8 cellular contexts compared by ENCODE assay signal in genomic region chr6:111483736-111484654, GRCh38.
DNase-seq lines count a peak whose midpoint lies in the region; ATAC-seq and TF ChIP-seq lines count a peak whose summit lies in the region.

No MANE protein-coding gene starts in this region.

- ATAC-seq in GM18909 (IDR thresholded peaks at IDR 0.05; ENCODE audit: poor library complexity, unreplicated experiment) (peak; percentile 57), HG03139 (IDR thresholded peaks at IDR 0.05; ENCODE audit: unreplicated experiment) (peak; percentile 49)

- H3K4me3 ChIP-seq in AG10803 (ENCODE audit: low read length) (peak overlapping the region; percentile 66), choroid plexus epithelial cell (ENCODE audit: low read depth, low read length) (peak overlapping the region; percentile 83)

- H3K27me3 ChIP-seq in layer of hippocampus (ENCODE audit: control insufficient read depth, insufficient read depth, low read length) = no peaks in the 10 kb centered on the region

- DNase-seq in AG10803 (ENCODE audit: low read depth) (peak; percentile 99), NCI-H2196 treated with DMSO at 0.1 percent for 48 hours (lab: John Stamatoyannopoulos, UW; ENCODE audit: unreplicated experiment) (peak; percentile 87), choroid plexus epithelial cell (ENCODE audit: low read depth) (peak; percentile 98)
- peak; percentile 61 to 83 (median 74) for DNase-seq in activated CD4-positive, CD25-positive, alpha-beta regulatory T cell (lab: John Stamatoyannopoulos, UW)
- DNase-seq in stimulated activated CD4-positive, alpha-beta T cell treated with anti-CD3 and anti-CD28 coated beads, Interleukin-1b, Interleukin-23, amount 100 ng/mL, for 1 hour (ENCODE audit: low read depth in 2 of 2) = peak; percentile 32 to 68

- no peak for TF ChIP-seq CTCF in AG10803 (conservative IDR thresholded peaks at IDR 0.05; ENCODE audit: low read length)
- TF ChIP-seq CTCF in choroid plexus epithelial cell (conservative IDR thresholded peaks at IDR 0.05; ENCODE audit: low read depth, low read length) = no peak

- peak overlapping the region; percentile 98 for H3K27ac ChIP-seq in layer of hippocampus (ENCODE audit: low read depth, low read length)

Comparison
In these comparisons a context has a peak if more than half of its experiments do, and no peak if none do; other contexts are left out.
1. Peak in every context shown above with its lines: DNase-seq, ATAC-seq, H3K4me3 ChIP-seq and H3K27ac ChIP-seq.